12 cellular contexts compared by ENCODE assay signal in the genomic region with DNA sequence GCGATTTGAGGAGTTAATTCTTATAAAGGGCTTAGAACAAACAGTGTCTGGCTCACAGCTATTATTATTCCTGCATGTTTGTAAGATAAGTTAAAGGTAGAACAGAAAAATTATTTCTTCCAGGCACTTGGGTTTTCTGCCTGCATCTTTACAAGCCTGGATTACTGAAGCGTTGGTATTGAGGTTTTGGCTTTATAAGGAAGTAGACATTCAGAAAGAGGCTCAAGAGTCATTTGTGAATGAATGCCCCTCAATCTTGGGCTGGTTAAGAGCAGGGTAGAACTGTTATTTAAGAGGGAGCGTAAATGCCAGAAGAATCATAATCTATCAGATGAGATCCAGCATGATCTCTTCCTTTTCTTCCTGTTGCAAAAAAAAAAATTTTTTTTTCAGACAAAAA.
DNase-seq lines count a peak whose midpoint lies in the region; ATAC-seq and TF ChIP-seq lines count a peak whose summit lies in the region.
"Had no signal": no experiment of that assay in that cellular context is flagged by ENCODE, and none has a peak within 500 bp of the region (broad histone marks: within the 10 kb centered on the region; RNA-seq: fewer than 3 reads in every experiment).

No MANE protein-coding gene starts in this region.

- no peak for ATAC-seq in HG02763 (IDR thresholded peaks at IDR 0.05; ENCODE audit: unreplicated experiment)
- ATAC-seq: HCT116, pancreas had no signal

- DNase-seq in GM23248, result no peak
- DNase-seq in NOMO-1 treated with DMSO at 0.1 percent for 48 hours (lab: John Stamatoyannopoulos, UW; ENCODE audit: unreplicated experiment), result peak; percentile 27
- DNase-seq in esophagus squamous epithelium (lab: John Stamatoyannopoulos, UW), result no peak
- DNase-seq in renal cortical epithelial cell (ENCODE audit: low read depth), result peak; percentile 33
- DNase-seq in NCI-H526 (lab: John Stamatoyannopoulos, UW), result no peak
- no peak for DNase-seq in RKO (ENCODE audit: low spot score)
- no peak for DNase-seq in NCI-H146 treated with DMSO at 0.1 percent for 48 hours (lab: John Stamatoyannopoulos, UW; ENCODE audit: unreplicated experiment)
- DNase-seq: dorsolateral prefrontal cortex, NCI-H2171 treated with DMSO at 0.1 percent for 48 hours, pancreas had no signal

- H3K4me1 ChIP-seq in GM23248 (ENCODE audit: insufficient read depth), result peaks cover 6% of the 10 kb centered on the region
- H3K4me1 ChIP-seq in esophagus squamous epithelium, result peaks cover 10 to 42% (median 12%) of the 10 kb centered on the region in 3 donors

- no peak for TF ChIP-seq CTCF in esophagus squamous epithelium (IDR thresholded peaks at IDR 0.05)

- H3K9me2 ChIP-seq in GM23248 (ENCODE audit: insufficient read depth), result no peaks in the 10 kb centered on the region

- no peaks in the 10 kb centered on the region for H4K20me1 ChIP-seq in GM23248 (ENCODE audit: insufficient read depth)

- no peak overlapping the region for H3K27ac ChIP-seq in GM23248
- peak overlapping the region; percentile 17 to 100 (median 96) for H3K27ac ChIP-seq in esophagus squamous epithelium

- in situ Hi-C loops in GM23248 (cut with MboI), result no loop called here

- H3K9ac ChIP-seq in GM23248, result no peak overlapping the region

- intact Hi-C loops in esophagus squamous epithelium (cut with DNase I), result no loop called here

- no peaks in the 10 kb centered on the region for H3K27me3 ChIP-seq in GM23248 (replicated peaks; ENCODE audit: insufficient read depth)
- no peaks in the 10 kb centered on the region for H3K27me3 ChIP-seq in esophagus squamous epithelium
- H3K27me3 ChIP-seq: dorsolateral prefrontal cortex, pancreas had no signal

- H3K79me2 ChIP-seq in GM23248 (ENCODE audit: insufficient read depth), result no peaks in the 10 kb centered on the region

- peaks cover 14% of the 10 kb centered on the region for H3F3A ChIP-seq in GM23248 (ENCODE audit: insufficient read depth)

- H3K9me3 ChIP-seq in GM23248 (ENCODE audit: low read depth), result no peaks in the 10 kb centered on the region
- H3K9me3 ChIP-seq in esophagus squamous epithelium, result no peaks in the 10 kb centered on the region
- H3K9me3 ChIP-seq: pancreas had no signal

- peak overlapping the region; percentile 55; the same call in 1 of the 2 replicates for H2AFZ ChIP-seq in GM23248

- WGBS in GM23248 (ENCODE audit: low coverage in 1 of 2, low lambda C conversion rate in 2 of 2, missing lambda C conversion rate in 2 of 2), 2 experiments, result 74 to 80% methylated on average over 3 of the region's 3 CpGs
- 36 to 52% methylated on average over 3 of the region's 3 CpGs for WGBS in esophagus squamous epithelium, 2 donors

- H3K36me3 ChIP-seq in GM23248 (ENCODE audit: low read depth) (no peaks in the 10 kb centered on the region), esophagus squamous epithelium (no peaks in the 10 kb centered on the region)
- H3K36me3 ChIP-seq: pancreas had no signal

- no peak overlapping the region for H3K4me2 ChIP-seq in GM23248 (ENCODE audit: unreplicated experiment)

- H3K4me3 ChIP-seq in GM23248, result no peak overlapping the region
- H3K4me3 ChIP-seq in esophagus squamous epithelium, result no peak overlapping the region

- TF ChIP-seq POLR2A in esophagus squamous epithelium (IDR thresholded peaks at IDR 0.05), result no peak

Comparison
In these comparisons a context has a peak if more than half of its experiments do, and no peak if none do; other contexts are left out.
1. DNase-seq: peak in NOMO-1 treated with DMSO at 0.1 percent for 48 hours (single experiment) and renal cortical epithelial cell (single experiment); none in GM23248 (single experiment), esophagus squamous epithelium (single experiment), NCI-H526 (0 of 2), RKO (single experiment) and NCI-H146 treated with DMSO at 0.1 percent for 48 hours (single experiment).